In genomic region chr15:101167791-101168462, GRCh38 we compare ENCODE assay signal across 8 cellular contexts.
DNase-seq lines count a peak whose midpoint lies in the region; ATAC-seq and TF ChIP-seq lines count a peak whose summit lies in the region.

No MANE protein-coding gene starts in this region.

- H3K4me3 Mint-ChIP-seq in activated naive CD4-positive, alpha-beta T cell treated with anti-CD3 and anti-CD28 coated beads, Interleukin-2, amount 50 U/mL, for 24 hours = peak overlapping the region; percentile 53

- TF ChIP-seq EP300 in SK-N-SH (IDR thresholded peaks at IDR 0.05; ENCODE audit: borderline replicate concordance in 1 of 2, low read depth in 1 of 2, low read length in 1 of 2) = no peak

- no peaks in the 10 kb centered on the region for H3K27me3 ChIP-seq in SK-N-SH (ENCODE audit: insufficient read depth)

- no peak overlapping the region for H3K4me3 ChIP-seq in SK-N-SH (ENCODE audit: low read depth in 2 of 2, low read length in 1 of 2)

- CTCF ChIA-PET in SK-N-SH (lab: Yijun Ruan, JAX) = interaction anchor here (0.9 to 2.4 kb wide), 4 partner anchors 13 to 160 kb away, joined by 3 to 8 read pairs (median 3); no protein-coding TSS in a partner anchor

- DNase-seq in SK-N-SH (no peak), SIG-M5 treated with dmso at 0.1 percent for 504 hours (lab: John Stamatoyannopoulos, UW; ENCODE audit: unreplicated experiment) (peak; percentile 56), left ventricle myocardium superior (peak; percentile 77), inferior parietal cortex (ENCODE audit: extremely low spot score) (no peak)
- peak; percentile 27 for DNase-seq in stimulated activated CD4-positive, alpha-beta T cell treated with anti-CD3 and anti-CD28 coated beads, Interleukin-12 subunit alpha, Interleukin-12 subunit beta, amount 100 ng/mL, for 4 hours

- H4K20me1 ChIP-seq in SK-N-SH (ENCODE audit: insufficient read depth) = no peaks in the 10 kb centered on the region

- no peaks in the 10 kb centered on the region for H3K9me2 ChIP-seq in SK-N-SH

- intact Hi-C loops in left ventricle myocardium superior (cut with micrococcal nuclease) = no loop called here

- no peaks in the 10 kb centered on the region for H3K27me3 Mint-ChIP-seq in activated naive CD4-positive, alpha-beta T cell treated with anti-CD3 and anti-CD28 coated beads, Interleukin-2, amount 50 U/mL, for 24 hours

- H3K9me3 ChIP-seq in SK-N-SH = no peaks in the 10 kb centered on the region

- peaks cover 6% of the 10 kb centered on the region for H3K9me3 Mint-ChIP-seq in activated naive CD4-positive, alpha-beta T cell treated with anti-CD3 and anti-CD28 coated beads, Interleukin-2, amount 50 U/mL, for 24 hours

- H3K27ac ChIP-seq in SK-N-SH (ENCODE audit: low read depth in 2 of 2, low read length in 1 of 2) = peak overlapping the region in 1 of 2 experiments; percentile 40; a peak in 1 of 4 replicates

- POLR2A ChIA-PET in SK-N-SH (lab: Yijun Ruan, JAX) = no interaction called here

- H3F3A ChIP-seq in SK-N-SH (replicated peaks; ENCODE audit: insufficient read depth) = no peaks in the 10 kb centered on the region

- H3K4me1 ChIP-seq in SK-N-SH (ENCODE audit: control insufficient read depth in 1 of 2, insufficient read depth in 2 of 2, low read depth in 1 of 2, low read length in 1 of 2) = peaks cover 23 to 47% of the 10 kb centered on the region in 2 experiments; a peak in 3 of 4 replicates

- no peak overlapping the region for H3K9ac ChIP-seq in SK-N-SH

- no peak overlapping the region; the same call in 1 of the 2 replicates for H3K4me2 ChIP-seq in SK-N-SH

- H3K36me3 ChIP-seq in SK-N-SH (replicated peaks in 1 of 2; ENCODE audit: control insufficient read depth in 1 of 2, insufficient read depth in 2 of 2, low read length in 1 of 2) = no peaks in the 10 kb centered on the region

- TF ChIP-seq RAD21 in SK-N-SH (IDR thresholded peaks at IDR 0.05; ENCODE audit: low read length) = no peak

- H3K79me2 ChIP-seq in SK-N-SH (ENCODE audit: insufficient read depth) = no peaks in the 10 kb centered on the region

- TF ChIP-seq CTCF in SK-N-SH (IDR thresholded peaks at IDR 0.05) = no peak

- H3K4me1 Mint-ChIP-seq in activated naive CD4-positive, alpha-beta T cell treated with anti-CD3 and anti-CD28 coated beads, Interleukin-2, amount 50 U/mL, for 24 hours = peaks cover 21% of the 10 kb centered on the region

- H2AFZ ChIP-seq in SK-N-SH (ENCODE audit: low read depth) = no peak overlapping the region

- 76% methylated on average over 12 of the region's 13 CpGs for WGBS in SK-N-SH (ENCODE audit: low lambda C conversion rate)

- no peak; the same call in 2 of the 3 replicates for ATAC-seq in SK-N-SH treated with all-trans-retinoic acid at 6 μM for 48 hours
- ATAC-seq in left ventricle myocardium superior = peak; percentile 79
- ATAC-seq in GM21360 (IDR thresholded peaks at IDR 0.05; ENCODE audit: unreplicated experiment) = no peak

- peaks cover 4% of the 10 kb centered on the region for H3K36me3 Mint-ChIP-seq in activated naive CD4-positive, alpha-beta T cell treated with anti-CD3 and anti-CD28 coated beads, Interleukin-2, amount 50 U/mL, for 24 hours

- H3K27ac Mint-ChIP-seq in activated naive CD4-positive, alpha-beta T cell treated with anti-CD3 and anti-CD28 coated beads, Interleukin-2, amount 50 U/mL, for 24 hours = peak overlapping the region; percentile 46

TF ChIP-seq in SK-N-SH, 30 proteins besides CTCF, POLR2A, EP300 and RAD21:
- TF ChIP-seq RFX5 (IDR thresholded peaks at IDR 0.05; ENCODE audit: low read length) (no peak), FOXM1 (IDR thresholded peaks at IDR 0.05; ENCODE audit: low read depth) (no peak), JUND (IDR thresholded peaks at IDR 0.05) (no peak), NFIC (IDR thresholded peaks at IDR 0.05; ENCODE audit: borderline replicate concordance) (0 out of 2 replicates have a peak, but pooled peaks have one; percentile 12), PBX3 (IDR thresholded peaks at IDR 0.05) (no peak), GABPA (IDR thresholded peaks at IDR 0.05; ENCODE audit: low read depth) (no peak)
- TF ChIP-seq, protein P1, sequence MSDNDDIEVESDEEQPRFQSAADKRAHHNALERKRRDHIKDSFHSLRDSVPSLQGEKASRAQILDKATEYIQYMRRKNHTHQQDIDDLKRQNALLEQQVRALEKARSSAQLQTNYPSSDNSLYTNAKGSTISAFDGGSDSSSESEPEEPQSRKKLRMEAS (IDR thresholded peaks at IDR 0.05; ENCODE audit: low read depth) = no peak

TF ChIP-seq in SK-N-SH treated with all-trans-retinoic acid at 6 μM for 48 hours, 23 proteins besides CTCF, POLR2A, EP300 and RAD21:
- TF ChIP-seq ZNF8 (CRISPR knock-in tag; IDR thresholded peaks at IDR 0.05) = no peak
- no peak for TF ChIP-seq ISL1 (CRISPR knock-in tag; IDR thresholded peaks at IDR 0.05)
- TF ChIP-seq, protein P2, sequence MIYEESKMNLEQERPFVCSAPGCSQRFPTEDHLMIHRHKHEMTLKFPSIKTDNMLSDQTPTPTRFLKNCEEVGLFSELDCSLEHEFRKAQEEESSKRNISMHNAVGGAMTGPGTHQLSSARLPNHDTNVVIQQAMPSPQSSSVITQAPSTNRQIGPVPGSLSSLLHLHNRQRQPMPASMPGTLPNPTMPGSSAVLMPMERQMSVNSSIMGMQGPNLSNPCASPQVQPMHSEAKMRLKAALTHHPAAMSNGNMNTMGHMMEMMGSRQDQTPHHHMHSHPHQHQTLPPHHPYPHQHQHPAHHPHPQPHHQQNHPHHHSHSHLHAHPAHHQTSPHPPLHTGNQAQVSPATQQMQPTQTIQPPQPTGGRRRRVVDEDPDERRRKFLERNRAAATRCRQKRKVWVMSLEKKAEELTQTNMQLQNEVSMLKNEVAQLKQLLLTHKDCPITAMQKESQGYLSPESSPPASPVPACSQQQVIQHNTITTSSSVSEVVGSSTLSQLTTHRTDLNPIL (CRISPR knock-in tag; IDR thresholded peaks at IDR 0.05; ENCODE audit: low read depth) = no peak
- TF ChIP-seq CSDC2 (CRISPR knock-in tag; IDR thresholded peaks at IDR 0.05) = no peak
- no peak for TF ChIP-seq ZFP3 (CRISPR knock-in tag; IDR thresholded peaks at IDR 0.05)
- TF ChIP-seq ZC3H10 (CRISPR knock-in tag; IDR thresholded peaks at IDR 0.05) = no peak
- no peak for TF ChIP-seq TCF4 (CRISPR knock-in tag; IDR thresholded peaks at IDR 0.05; ENCODE audit: borderline replicate concordance)
TF ChIP-seq in SK-N-SH treated with all-trans-retinoic acid at 6 μM for 48 hours: peak in this region for 0.

Comparison
In these comparisons a context has a peak if more than half of its experiments do, and no peak if none do; other contexts are left out.
1. DNase-seq: peak in SIG-M5 treated with dmso at 0.1 percent for 504 hours (single experiment), left ventricle myocardium superior (single experiment) and stimulated activated CD4-positive, alpha-beta T cell treated with anti-CD3 and anti-CD28 coated beads, Interleukin-12 subunit alpha, Interleukin-12 subunit beta, amount 100 ng/mL, for 4 hours (single experiment); none in SK-N-SH (single experiment) and inferior parietal cortex (single experiment).